Comparison of ENCODE assay signal across 25 cellular contexts in genomic region chr1:59643526-59643925, GRCh38.
"Had no signal": no experiment of that assay in that cellular context is flagged by ENCODE, and none has a peak within 500 bp of the region (broad histone marks: within the 10 kb centered on the region; RNA-seq: fewer than 3 reads in every experiment).

No MANE protein-coding gene starts in this region.

- H3K9me3 Mint-ChIP-seq: memory B cell; neural progenitor cell; stimulated activated effector memory CD8-positive, alpha-beta T cell treated with anti-CD3 and anti-CD28 coated beads, Interleukin-12 subunit alpha, Interleukin-12 subunit beta, amount 100 ng/mL, for 72 hours had no signal

- H3K36me3 ChIP-seq: left ventricle myocardium inferior, neural progenitor cell, neutrophil, pancreas, prostate gland, sigmoid colon, spleen, tibial nerve, uterus had no signal

- H3K27me3 ChIP-seq: neural progenitor cell, neutrophil, pancreas, sigmoid colon, spleen, tibial nerve, uterus had no signal

- DNase-seq: islet precursor cell; left ventricle myocardium inferior; naive thymus-derived CD8-positive, alpha-beta T cell; nephron progenitor cell; occipital lobe; pancreas; posterior cingulate gyrus; retina; right cardiac atrium; sigmoid colon; small intestine; spleen; stimulated activated CD4-positive, alpha-beta T cell treated with anti-CD3 and anti-CD28 coated beads, Interleukin-4, amount 100 ng/mL, for 24 hours; stimulated activated naive CD4-positive, alpha-beta T cell; substantia nigra; uterus had no signal

- ATAC-seq: naive thymus-derived CD8-positive, alpha-beta T cell; pancreas; right cardiac atrium; stimulated activated effector memory CD8-positive, alpha-beta T cell treated with anti-CD3 and anti-CD28 coated beads, Interleukin-12 subunit alpha, Interleukin-12 subunit beta, amount 100 ng/mL, for 72 hours had no signal

- H3K27ac ChIP-seq: left ventricle myocardium inferior, neural progenitor cell, neutrophil, pancreas, prostate gland, sigmoid colon, spleen, tibial nerve, uterus had no signal

- H2AFZ ChIP-seq: neural progenitor cell had no signal

- H3K4me1 Mint-ChIP-seq: memory B cell; naive thymus-derived CD8-positive, alpha-beta T cell; stimulated activated effector memory CD8-positive, alpha-beta T cell treated with anti-CD3 and anti-CD28 coated beads, Interleukin-12 subunit alpha, Interleukin-12 subunit beta, amount 100 ng/mL, for 72 hours had no signal

- FAIRE-seq: pancreas, small intestine had no signal

- H3K36me3 Mint-ChIP-seq: neural progenitor cell; stimulated activated effector memory CD8-positive, alpha-beta T cell treated with anti-CD3 and anti-CD28 coated beads, Interleukin-12 subunit alpha, Interleukin-12 subunit beta, amount 100 ng/mL, for 72 hours had no signal

- H3K9ac ChIP-seq: neural progenitor cell had no signal

- H3K4me1 ChIP-seq: left ventricle myocardium inferior, neural progenitor cell, prostate gland, sigmoid colon, spleen, uterus had no signal

- H3K4me2 ChIP-seq: neural progenitor cell had no signal

- H3K27me3 Mint-ChIP-seq: memory B cell; naive thymus-derived CD8-positive, alpha-beta T cell; stimulated activated naive CD8-positive, alpha-beta T cell treated with anti-CD3 and anti-CD28 coated beads, Interleukin-15, Interleukin-2, amounts not matched to agents 100 ng/mL and 50 ng/mL, for 24 hours; type B pancreatic cell had no signal

- H3K4me3 ChIP-seq: left ventricle myocardium inferior, lung, neural progenitor cell, pancreas, prostate gland, sigmoid colon, spleen, tibial nerve, uterus had no signal

- H3K4me3 Mint-ChIP-seq: memory B cell; naive thymus-derived CD8-positive, alpha-beta T cell; nephron progenitor cell; neural progenitor cell; stimulated activated effector memory CD8-positive, alpha-beta T cell treated with anti-CD3 and anti-CD28 coated beads, Interleukin-12 subunit alpha, Interleukin-12 subunit beta, amount 100 ng/mL, for 72 hours; stimulated activated naive CD8-positive, alpha-beta T cell treated with anti-CD3 and anti-CD28 coated beads, Interleukin-15, Interleukin-2, amounts not matched to agents 100 ng/mL and 50 ng/mL, for 24 hours; type B pancreatic cell had no signal

- H3K9me3 ChIP-seq: left ventricle myocardium inferior, neutrophil, pancreas, prostate gland, sigmoid colon, spleen, tibial nerve, uterus had no signal

- H3K27ac Mint-ChIP-seq: memory B cell; nephron progenitor cell; neural progenitor cell; stimulated activated effector memory CD8-positive, alpha-beta T cell treated with anti-CD3 and anti-CD28 coated beads, Interleukin-12 subunit alpha, Interleukin-12 subunit beta, amount 100 ng/mL, for 72 hours; stimulated activated naive CD8-positive, alpha-beta T cell treated with anti-CD3 and anti-CD28 coated beads, Interleukin-15, Interleukin-2, amounts not matched to agents 100 ng/mL and 50 ng/mL, for 24 hours; type B pancreatic cell had no signal
